Comparison of ENCODE assay signal across 8 cellular contexts in genomic region chr1:40257688-40258444, GRCh38. TPM values are rescaled to one million over a fixed set of nuclear protein-coding genes. Genes with fewer than 3 reads are reported as not detected.
A peak's percentile ranks its signal among the peaks of the same experiment; 100 is the strongest.
DNase-seq lines count a peak whose midpoint lies in the region; ATAC-seq, FAIRE-seq and TF ChIP-seq lines count a peak whose summit lies in the region.

Gene ZMPSTE24 (plus strand): TSS chr1:40258236. CDS start chr1:40258272, 36 bp downstream.

- WGBS in adrenal gland, 4 donors, result 0 to 1% (median 0%) methylated on average over 17 to 48 of the region's 48 CpGs
- WGBS in heart left ventricle, 4 donors, result 0 to 1% (median 0%) methylated on average over 34 to 48 of the region's 48 CpGs

- peaks cover 16% of the 10 kb centered on the region for H3K36me3 Mint-ChIP-seq in type B pancreatic cell

- TF ChIP-seq POLR2A in GM12891 (IDR thresholded peaks at IDR 0.05; ENCODE audit: low read depth, low read length) (peak; percentile 72), adrenal gland (IDR thresholded peaks at IDR 0.05) (peak; percentile 28 to 67), heart left ventricle (IDR thresholded peaks at IDR 0.05) (peak in 1 of 2 donors; percentile 63)

- peak within 1 kb of the TSS; percentile 99 for H3K27ac Mint-ChIP-seq in type B pancreatic cell

- H3K4me3 ChIP-seq in adrenal gland (peak within 1 kb of the TSS; percentile 44 to 83 (median 78)), heart left ventricle (peak within 1 kb of the TSS; percentile 72 to 98 (median 90))

- peak; percentile 75 for DNase-seq in GM12891 (ENCODE audit: insufficient read length, low spot score)
- peak; percentile 96 for DNase-seq in NCI-H146 (lab: John Stamatoyannopoulos, UW)
- DNase-seq in T-helper 1 cell, result peak; percentile 90 to 99 (median 93)
- peak; percentile 94 to 99 (median 96) for DNase-seq in adrenal gland
- DNase-seq in heart left ventricle, result peak; percentile 96 to 97 (median 96)
- DNase-seq in pons (ENCODE audit: low spot score), result peak; percentile 97
- peak; percentile 95 for DNase-seq in type B pancreatic cell (ENCODE audit: extremely low spot score, unreplicated experiment)

- no peaks in the 10 kb centered on the region for H3K9me3 ChIP-seq in adrenal gland (replicated peaks in 1 of 3)
- H3K9me3 ChIP-seq in heart left ventricle, result no peaks in the 10 kb centered on the region

- peaks cover 20% of the 10 kb centered on the region for H3K4me1 Mint-ChIP-seq in type B pancreatic cell (ENCODE audit: unreplicated experiment)

- H3K9me3 Mint-ChIP-seq in type B pancreatic cell, result no peaks in the 10 kb centered on the region

- H3K4me1 ChIP-seq in adrenal gland (replicated peaks in 1 of 2) (peaks cover 17 to 43% of the 10 kb centered on the region in 2 donors), heart left ventricle (peaks cover 3 to 55% (median 37%) of the 10 kb centered on the region in 12 donors)

- H3K36me3 ChIP-seq in adrenal gland (replicated peaks in 1 of 2), result peaks cover 0 to 30% of the 10 kb centered on the region in 2 donors
- peaks cover 0 to 36% (median 29%) of the 10 kb centered on the region in 9 donors for H3K36me3 ChIP-seq in heart left ventricle

- H3K27ac ChIP-seq in adrenal gland (peak within 1 kb of the TSS; percentile 83 to 96 (median 88)), heart left ventricle (peak within 1 kb of the TSS; percentile 86 to 98 (median 94))

- no peak for TF ChIP-seq CTCF in adrenal gland (IDR thresholded peaks at IDR 0.05)
- peak in 2 of 12 donors; percentile 14 to 19 for TF ChIP-seq CTCF in heart left ventricle (IDR thresholded peaks at IDR 0.05)
- TF ChIP-seq CTCF in type B pancreatic cell (conservative IDR thresholded peaks at IDR 0.05), result no peak

- peak; percentile 91 for ATAC-seq in HG02840 (IDR thresholded peaks at IDR 0.05; ENCODE audit: low FRiP score, unreplicated experiment)
- peak; percentile 99 to 100 (median 99) for ATAC-seq in heart left ventricle

- intact Hi-C loops in adrenal gland (cut with DNase I) (loop anchor here in 1 of 2 donors (10.0 kb wide), 1 partner anchor 93 kb away; the partner anchor contains the start of gene RLF), heart left ventricle (cut with DNase I) (loop anchor here in 7 of 10 donors (2.0 to 10.0 kb wide), 4 partner anchors 93 to 114 kb away; partner anchors contain the start of genes RLF (in 7 of the 7) and SMAP2 (in 1 of the 7))

- FAIRE-seq in GM12891 (lab: Jason Lieb, UNC), result peak; percentile 95

- peak within 1 kb of the TSS; percentile 97 for H3K4me3 Mint-ChIP-seq in type B pancreatic cell

- H3K27me3 Mint-ChIP-seq in type B pancreatic cell, result no peaks in the 10 kb centered on the region

- H3K27me3 ChIP-seq in adrenal gland, result no peaks in the 10 kb centered on the region
- H3K27me3 ChIP-seq in heart left ventricle, result no peaks in the 10 kb centered on the region

TF ChIP-seq in GM12891, 5 proteins besides CTCF, POLR2A, EP300 and RAD21:
- TF ChIP-seq SPI1 (IDR thresholded peaks at IDR 0.05; ENCODE audit: low read depth, low read length) (peak; percentile 8; the same call in 1 of the 2 replicates), POLR2AphosphoS5 (IDR thresholded peaks at IDR 0.05; ENCODE audit: low read depth, low read length) (peak; percentile 46; the same call in 1 of the 2 replicates), TAF1 (IDR thresholded peaks at IDR 0.05; ENCODE audit: low read depth, low read length) (peak; percentile 77; the same call in 1 of the 2 replicates), POU2F2 (IDR thresholded peaks at IDR 0.05; ENCODE audit: low read depth, low read length) (peak; percentile 70), PAX5 (IDR thresholded peaks at IDR 0.05; ENCODE audit: insufficient read depth, low read length, severe bottlenecking) (no peak)

RNA-seq across cellular contexts. Expression of gene ZMPSTE24, which starts in this region (rescaled TPM):
- polyA plus RNA-seq in GM12891 (2012; ENCODE audit: low read depth, missing spikeins), result 10.2 TPM
- total RNA-seq in adrenal gland, result 10 to 100 TPM; 36.1 to 60.8 (median 42.2) TPM
- polyA plus RNA-seq in adrenal gland, result 100 to 1,000 TPM in 1 of 3 donors, 10 to 100 TPM in 2; 14.2 to 100 (median 21.5) TPM
- 10 to 100 TPM; 26.6 to 43.4 (median 31.7) TPM for total RNA-seq in heart left ventricle
- 10 to 100 TPM; 20.3 to 45.8 TPM for polyA plus RNA-seq in heart left ventricle
- total RNA-seq in type B pancreatic cell (ENCODE audit: low replicate concordance), result 34.1 and 39.3 TPM in 2 replicates

Comparison
In these comparisons a context has a peak if more than half of its experiments do, and no peak if none do; other contexts are left out.
1. Peak in every context shown above with its lines: DNase-seq, ATAC-seq, H3K4me3 ChIP-seq and H3K27ac ChIP-seq.